Comparison of ENCODE assay signal across 3 cellular contexts in genomic region chr1:2559509-2560298, GRCh38.
TF ChIP-seq lines count a peak whose summit lies in the region.

No MANE protein-coding gene starts in this region.

TF ChIP-seq in SK-N-SH, 30 proteins besides CTCF, POLR2A, EP300 and RAD21:
- TF ChIP-seq POLR2AphosphoS5 (IDR thresholded peaks at IDR 0.05; ENCODE audit: low read depth, low read length) (no peak), REST (IDR thresholded peaks at IDR 0.05; ENCODE audit: low read depth, low read length) (no peak)

TF ChIP-seq in SK-N-SH treated with all-trans-retinoic acid at 6 μM for 48 hours, 23 proteins besides CTCF, POLR2A, EP300 and RAD21:
- TF ChIP-seq ARNTL (CRISPR knock-in tag; IDR thresholded peaks at IDR 0.05; ENCODE audit: borderline replicate concordance, low read depth), result no peak
- no peak for TF ChIP-seq TCF4 (CRISPR knock-in tag; IDR thresholded peaks at IDR 0.05; ENCODE audit: borderline replicate concordance)
- TF ChIP-seq OSR1 (CRISPR knock-in tag; IDR thresholded peaks at IDR 0.05), result no peak
- TF ChIP-seq ESRRG (CRISPR knock-in tag; IDR thresholded peaks at IDR 0.05), result no peak
- TF ChIP-seq, protein P1, sequence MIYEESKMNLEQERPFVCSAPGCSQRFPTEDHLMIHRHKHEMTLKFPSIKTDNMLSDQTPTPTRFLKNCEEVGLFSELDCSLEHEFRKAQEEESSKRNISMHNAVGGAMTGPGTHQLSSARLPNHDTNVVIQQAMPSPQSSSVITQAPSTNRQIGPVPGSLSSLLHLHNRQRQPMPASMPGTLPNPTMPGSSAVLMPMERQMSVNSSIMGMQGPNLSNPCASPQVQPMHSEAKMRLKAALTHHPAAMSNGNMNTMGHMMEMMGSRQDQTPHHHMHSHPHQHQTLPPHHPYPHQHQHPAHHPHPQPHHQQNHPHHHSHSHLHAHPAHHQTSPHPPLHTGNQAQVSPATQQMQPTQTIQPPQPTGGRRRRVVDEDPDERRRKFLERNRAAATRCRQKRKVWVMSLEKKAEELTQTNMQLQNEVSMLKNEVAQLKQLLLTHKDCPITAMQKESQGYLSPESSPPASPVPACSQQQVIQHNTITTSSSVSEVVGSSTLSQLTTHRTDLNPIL (CRISPR knock-in tag; IDR thresholded peaks at IDR 0.05; ENCODE audit: low read depth), result no peak
- TF ChIP-seq PPARA (CRISPR knock-in tag; IDR thresholded peaks at IDR 0.05; ENCODE audit: borderline replicate concordance), result no peak
- TF ChIP-seq ZFP3 (CRISPR knock-in tag; IDR thresholded peaks at IDR 0.05), result no peak
- TF ChIP-seq ZFP30 (CRISPR knock-in tag; IDR thresholded peaks at IDR 0.05), result no peak
- TF ChIP-seq, protein P2, sequence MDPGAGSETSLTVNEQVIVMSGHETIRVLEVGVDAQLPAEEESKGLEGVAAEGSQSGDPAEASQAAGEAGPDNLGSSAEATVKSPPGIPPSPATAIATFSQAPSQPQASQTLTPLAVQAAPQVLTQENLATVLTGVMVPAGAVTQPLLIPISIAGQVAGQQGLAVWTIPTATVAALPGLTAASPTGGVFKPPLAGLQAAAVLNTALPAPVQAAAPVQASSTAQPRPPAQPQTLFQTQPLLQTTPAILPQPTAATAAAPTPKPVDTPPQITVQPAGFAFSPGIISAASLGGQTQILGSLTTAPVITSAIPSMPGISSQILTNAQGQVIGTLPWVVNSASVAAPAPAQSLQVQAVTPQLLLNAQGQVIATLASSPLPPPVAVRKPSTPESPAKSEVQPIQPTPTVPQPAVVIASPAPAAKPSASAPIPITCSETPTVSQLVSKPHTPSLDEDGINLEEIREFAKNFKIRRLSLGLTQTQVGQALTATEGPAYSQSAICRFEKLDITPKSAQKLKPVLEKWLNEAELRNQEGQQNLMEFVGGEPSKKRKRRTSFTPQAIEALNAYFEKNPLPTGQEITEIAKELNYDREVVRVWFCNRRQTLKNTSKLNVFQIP (CRISPR knock-in tag; IDR thresholded peaks at IDR 0.05; ENCODE audit: borderline replicate concordance, low read depth), result no peak
- no peak for TF ChIP-seq SNAI2 (CRISPR knock-in tag; IDR thresholded peaks at IDR 0.05)
- no peak for TF ChIP-seq ZNF70 (CRISPR knock-in tag; IDR thresholded peaks at IDR 0.05)
- TF ChIP-seq, protein P3, sequence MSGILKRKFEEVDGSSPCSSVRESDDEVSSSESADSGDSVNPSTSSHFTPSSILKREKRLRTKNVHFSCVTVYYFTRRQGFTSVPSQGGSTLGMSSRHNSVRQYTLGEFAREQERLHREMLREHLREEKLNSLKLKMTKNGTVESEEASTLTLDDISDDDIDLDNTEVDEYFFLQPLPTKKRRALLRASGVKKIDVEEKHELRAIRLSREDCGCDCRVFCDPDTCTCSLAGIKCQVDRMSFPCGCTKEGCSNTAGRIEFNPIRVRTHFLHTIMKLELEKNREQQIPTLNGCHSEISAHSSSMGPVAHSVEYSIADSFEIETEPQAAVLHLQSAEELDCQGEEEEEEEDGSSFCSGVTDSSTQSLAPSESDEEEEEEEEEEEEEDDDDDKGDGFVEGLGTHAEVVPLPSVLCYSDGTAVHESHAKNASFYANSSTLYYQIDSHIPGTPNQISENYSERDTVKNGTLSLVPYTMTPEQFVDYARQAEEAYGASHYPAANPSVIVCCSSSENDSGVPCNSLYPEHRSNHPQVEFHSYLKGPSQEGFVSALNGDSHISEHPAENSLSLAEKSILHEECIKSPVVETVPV (CRISPR knock-in tag; IDR thresholded peaks at IDR 0.05), result no peak
- no peak for TF ChIP-seq ISL1 (CRISPR knock-in tag; IDR thresholded peaks at IDR 0.05)
- no peak for TF ChIP-seq ZC3H10 (CRISPR knock-in tag; IDR thresholded peaks at IDR 0.05)
- TF ChIP-seq, protein P4, sequence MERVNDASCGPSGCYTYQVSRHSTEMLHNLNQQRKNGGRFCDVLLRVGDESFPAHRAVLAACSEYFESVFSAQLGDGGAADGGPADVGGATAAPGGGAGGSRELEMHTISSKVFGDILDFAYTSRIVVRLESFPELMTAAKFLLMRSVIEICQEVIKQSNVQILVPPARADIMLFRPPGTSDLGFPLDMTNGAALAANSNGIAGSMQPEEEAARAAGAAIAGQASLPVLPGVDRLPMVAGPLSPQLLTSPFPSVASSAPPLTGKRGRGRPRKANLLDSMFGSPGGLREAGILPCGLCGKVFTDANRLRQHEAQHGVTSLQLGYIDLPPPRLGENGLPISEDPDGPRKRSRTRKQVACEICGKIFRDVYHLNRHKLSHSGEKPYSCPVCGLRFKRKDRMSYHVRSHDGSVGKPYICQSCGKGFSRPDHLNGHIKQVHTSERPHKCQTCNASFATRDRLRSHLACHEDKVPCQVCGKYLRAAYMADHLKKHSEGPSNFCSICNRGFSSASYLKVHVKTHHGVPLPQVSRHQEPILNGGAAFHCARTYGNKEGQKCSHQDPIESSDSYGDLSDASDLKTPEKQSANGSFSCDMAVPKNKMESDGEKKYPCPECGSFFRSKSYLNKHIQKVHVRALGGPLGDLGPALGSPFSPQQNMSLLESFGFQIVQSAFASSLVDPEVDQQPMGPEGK (CRISPR knock-in tag; IDR thresholded peaks at IDR 0.05; ENCODE audit: borderline replicate concordance), result no peak

TF ChIP-seq in K562, 482 proteins besides CTCF, POLR2A, EP300 and RAD21:
- TF ChIP-seq ZC3H4 (CRISPR knock-in tag; IDR thresholded peaks at IDR 0.05; ENCODE audit: borderline replicate concordance) (no peak), KHSRP (IDR thresholded peaks at IDR 0.05) (no peak), SIN3B (IDR thresholded peaks at IDR 0.05; ENCODE audit: low read depth) (no peak), MGA (IDR thresholded peaks at IDR 0.05) (peak; percentile 9; the same call in 1 of the 2 replicates), NR2C1 (IDR thresholded peaks at IDR 0.05) (no peak), NR2C1 (tag; IDR thresholded peaks at IDR 0.05) (no peak), HIVEP1 (CRISPR knock-in tag; IDR thresholded peaks at IDR 0.05) (no peak), NRF1 (conservative IDR thresholded peaks at IDR 0.05 in 1 of 2, IDR thresholded peaks at IDR 0.05 in 1 of 2) (0 out of 4 replicates have a peak, but pooled peaks of 1 of the 2 experiments have one; percentile 18), ZBTB33 (CRISPR knock-in tag; IDR thresholded peaks at IDR 0.05) (peak; percentile 80), PCBP1 (IDR thresholded peaks at IDR 0.05; ENCODE audit: low read depth, low read length, poor library complexity, severe bottlenecking) (peak; percentile 30), NFIC (IDR thresholded peaks at IDR 0.05) (peak; percentile 34; the same call in 1 of the 2 replicates)
- TF ChIP-seq, protein P5, sequence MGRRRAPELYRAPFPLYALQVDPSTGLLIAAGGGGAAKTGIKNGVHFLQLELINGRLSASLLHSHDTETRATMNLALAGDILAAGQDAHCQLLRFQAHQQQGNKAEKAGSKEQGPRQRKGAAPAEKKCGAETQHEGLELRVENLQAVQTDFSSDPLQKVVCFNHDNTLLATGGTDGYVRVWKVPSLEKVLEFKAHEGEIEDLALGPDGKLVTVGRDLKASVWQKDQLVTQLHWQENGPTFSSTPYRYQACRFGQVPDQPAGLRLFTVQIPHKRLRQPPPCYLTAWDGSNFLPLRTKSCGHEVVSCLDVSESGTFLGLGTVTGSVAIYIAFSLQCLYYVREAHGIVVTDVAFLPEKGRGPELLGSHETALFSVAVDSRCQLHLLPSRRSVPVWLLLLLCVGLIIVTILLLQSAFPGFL (CRISPR knock-in tag; IDR thresholded peaks at IDR 0.05), result no peak
- TF ChIP-seq, protein P6, sequence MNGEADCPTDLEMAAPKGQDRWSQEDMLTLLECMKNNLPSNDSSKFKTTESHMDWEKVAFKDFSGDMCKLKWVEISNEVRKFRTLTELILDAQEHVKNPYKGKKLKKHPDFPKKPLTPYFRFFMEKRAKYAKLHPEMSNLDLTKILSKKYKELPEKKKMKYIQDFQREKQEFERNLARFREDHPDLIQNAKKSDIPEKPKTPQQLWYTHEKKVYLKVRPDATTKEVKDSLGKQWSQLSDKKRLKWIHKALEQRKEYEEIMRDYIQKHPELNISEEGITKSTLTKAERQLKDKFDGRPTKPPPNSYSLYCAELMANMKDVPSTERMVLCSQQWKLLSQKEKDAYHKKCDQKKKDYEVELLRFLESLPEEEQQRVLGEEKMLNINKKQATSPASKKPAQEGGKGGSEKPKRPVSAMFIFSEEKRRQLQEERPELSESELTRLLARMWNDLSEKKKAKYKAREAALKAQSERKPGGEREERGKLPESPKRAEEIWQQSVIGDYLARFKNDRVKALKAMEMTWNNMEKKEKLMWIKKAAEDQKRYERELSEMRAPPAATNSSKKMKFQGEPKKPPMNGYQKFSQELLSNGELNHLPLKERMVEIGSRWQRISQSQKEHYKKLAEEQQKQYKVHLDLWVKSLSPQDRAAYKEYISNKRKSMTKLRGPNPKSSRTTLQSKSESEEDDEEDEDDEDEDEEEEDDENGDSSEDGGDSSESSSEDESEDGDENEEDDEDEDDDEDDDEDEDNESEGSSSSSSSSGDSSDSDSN (IDR thresholded peaks at IDR 0.05; ENCODE audit: borderline replicate concordance in 1 of 2, low read depth in 2 of 2, low read length in 2 of 2), result peak in 1 of 2 experiments; percentile 32; a peak in 1 of 4 replicates
